Comparison of ENCODE assay signal across 22 cellular contexts in the genomic region with DNA sequence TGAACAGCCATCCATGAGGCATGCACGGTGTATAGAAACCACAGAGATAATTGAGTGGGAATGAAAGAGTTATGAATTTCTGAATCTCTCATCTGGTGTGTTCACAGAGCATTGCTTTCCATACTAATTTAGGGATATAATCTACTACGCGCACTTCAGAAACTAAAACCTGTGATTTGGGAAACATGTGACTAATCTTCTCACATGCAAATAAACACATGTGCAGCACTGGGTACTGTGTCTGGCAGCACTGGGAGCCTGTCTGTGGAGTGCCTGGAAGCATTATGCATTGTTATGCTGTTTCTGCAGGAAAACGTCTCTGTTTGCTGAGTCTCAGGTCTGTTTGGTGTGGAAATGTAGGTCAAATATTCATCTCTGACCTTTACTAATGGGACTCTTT.
"Had no signal": no experiment of that assay in that cellular context is flagged by ENCODE, and none has a peak within 500 bp of the region (broad histone marks: within the 10 kb centered on the region; RNA-seq: fewer than 3 reads in every experiment).

No MANE protein-coding gene starts in this region.

- H3K9me3 ChIP-seq: esophagus muscularis mucosa, gastrocnemius medialis, neutrophil, right atrium auricular region, stomach, thoracic aorta, transverse colon had no signal

- H3K9me3 Mint-ChIP-seq: nephron progenitor cell had no signal

- H3K36me3 ChIP-seq: esophagus muscularis mucosa, gastrocnemius medialis, heart right ventricle, neutrophil, right atrium auricular region, stomach, thoracic aorta, transverse colon had no signal

- DNase-seq: cortex of kidney; dorsolateral prefrontal cortex; effector memory CD4-positive, alpha-beta T cell; gastrocnemius medialis; heart right ventricle; hypothalamus; islet precursor cell; mammary epithelial cell; naive thymus-derived CD4-positive, alpha-beta T cell; nephron progenitor cell; small intestine; stimulated activated CD4-positive, alpha-beta T cell treated with anti-CD3 and anti-CD28 coated beads, Interleukin-12 subunit alpha, Interleukin-12 subunit beta, amount 100 ng/mL, for 4 hours; stimulated activated naive CD4-positive, alpha-beta T cell; stomach; substantia nigra; transverse colon had no signal

- ATAC-seq: gastrocnemius medialis; heart right ventricle; left lobe of liver; naive thymus-derived CD4-positive, alpha-beta T cell had no signal

- H3K36me3 Mint-ChIP-seq: naive thymus-derived CD4-positive, alpha-beta T cell had no signal

- H3K27ac ChIP-seq: dorsolateral prefrontal cortex, epithelial cell of prostate, esophagus muscularis mucosa, gastrocnemius medialis, heart right ventricle, neutrophil, right atrium auricular region, stomach, thoracic aorta, transverse colon had no signal

- H3K4me3 ChIP-seq: dorsolateral prefrontal cortex, esophagus muscularis mucosa, gastrocnemius medialis, heart right ventricle, right atrium auricular region, stomach, thoracic aorta, transverse colon had no signal

- H3K27me3 ChIP-seq: esophagus muscularis mucosa, gastrocnemius medialis, neutrophil, right atrium auricular region, stomach, transverse colon had no signal

- H3K27ac Mint-ChIP-seq: naive thymus-derived CD4-positive, alpha-beta T cell; nephron progenitor cell had no signal
